8 cellular contexts compared by ENCODE assay signal in the genomic region with DNA sequence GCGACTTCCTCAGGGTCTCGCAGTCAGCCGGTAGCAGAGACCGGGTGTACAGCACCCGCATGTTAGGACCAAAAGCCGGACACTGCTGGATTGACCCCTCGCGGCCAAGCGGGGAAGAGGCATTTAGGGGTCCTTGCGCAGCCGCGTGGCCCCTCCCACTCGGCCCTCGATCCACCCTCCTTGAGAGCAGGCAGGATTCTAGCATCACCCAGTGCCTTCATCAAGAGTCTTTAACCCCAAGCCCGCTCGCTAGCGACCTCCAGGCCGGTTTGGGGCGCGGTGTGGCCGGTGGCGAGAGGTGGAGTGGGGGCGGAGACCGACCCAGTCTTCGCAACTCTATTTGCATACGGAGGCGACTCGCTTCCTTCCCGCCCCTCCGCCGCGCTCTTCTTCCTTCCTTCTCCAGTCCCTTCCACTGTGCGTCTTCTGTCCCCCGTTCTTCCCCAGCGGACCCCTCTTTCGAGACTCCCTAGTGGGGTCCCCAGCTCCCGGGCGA. TPM values are rescaled to one million over a fixed set of nuclear protein-coding genes. Genes with fewer than 3 reads are reported as not detected.
DNase-seq lines count a peak whose midpoint lies in the region; ATAC-seq and TF ChIP-seq lines count a peak whose summit lies in the region.

A gene with protein sequence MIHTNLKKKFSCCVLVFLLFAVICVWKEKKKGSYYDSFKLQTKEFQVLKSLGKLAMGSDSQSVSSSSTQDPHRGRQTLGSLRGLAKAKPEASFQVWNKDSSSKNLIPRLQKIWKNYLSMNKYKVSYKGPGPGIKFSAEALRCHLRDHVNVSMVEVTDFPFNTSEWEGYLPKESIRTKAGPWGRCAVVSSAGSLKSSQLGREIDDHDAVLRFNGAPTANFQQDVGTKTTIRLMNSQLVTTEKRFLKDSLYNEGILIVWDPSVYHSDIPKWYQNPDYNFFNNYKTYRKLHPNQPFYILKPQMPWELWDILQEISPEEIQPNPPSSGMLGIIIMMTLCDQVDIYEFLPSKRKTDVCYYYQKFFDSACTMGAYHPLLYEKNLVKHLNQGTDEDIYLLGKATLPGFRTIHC (plus strand): TSS at position 384 of the 496 bp plus-strand sequence. CDS start 112,178 bp downstream, outside the sequence.

- H3K27ac ChIP-seq in SU-DHL-6 (ENCODE audit: low read depth, low read length) (peak within 1 kb of the TSS; percentile 57), urinary bladder (ENCODE audit: low read depth) (peak within 1 kb of the TSS; percentile 28)

- H3K9me3 ChIP-seq in SU-DHL-6 (ENCODE audit: insufficient read depth, low read length), result no peaks in the 10 kb centered on the region
- H3K9me3 ChIP-seq in adipocyte (ENCODE audit: control insufficient read depth, low read length), result no peaks in the 10 kb centered on the region

- no peaks in the 10 kb centered on the region for H3K9me2 ChIP-seq in SU-DHL-6 (replicated peaks; ENCODE audit: insufficient read depth, low read length)

- peak; percentile 75 for ATAC-seq in GM19395 (IDR thresholded peaks at IDR 0.05; ENCODE audit: unreplicated experiment)
- ATAC-seq in left cardiac atrium, result peak; percentile 49 to 80

- peak; percentile 31 for TF ChIP-seq CTCF in SU-DHL-6 (IDR thresholded peaks at IDR 0.05; ENCODE audit: insufficient read depth, low read length, poor library complexity, severe bottlenecking)

- peaks cover 12% of the 10 kb centered on the region for H3K36me3 ChIP-seq in SU-DHL-6 (ENCODE audit: low read length)
- no peaks in the 10 kb centered on the region for H3K36me3 ChIP-seq in adipocyte (ENCODE audit: control insufficient read depth, insufficient read depth, low read length, severe bottlenecking)
- H3K36me3 ChIP-seq in urinary bladder (ENCODE audit: insufficient read depth), result no peaks in the 10 kb centered on the region

- H3K4me2 ChIP-seq in SU-DHL-6 (ENCODE audit: low read depth, low read length, poor library complexity, severe bottlenecking), result peak within 1 kb of the TSS; percentile 81

- 1% methylated on average over 38 of the region's 38 CpGs for WGBS in urinary bladder

- H3K9ac ChIP-seq in SU-DHL-6 (ENCODE audit: low read length), result peak within 1 kb of the TSS; percentile 82
- H3K9ac ChIP-seq in adipocyte (ENCODE audit: low read length), result no peak within 1 kb of the TSS

- no peaks in the 10 kb centered on the region for H3F3A ChIP-seq in SU-DHL-6 (ENCODE audit: insufficient read depth)

- DNase-seq in C1 segment of cervical spinal cord (lab: John Stamatoyannopoulos, UW) (peak in 10 of 14 donors; percentile 7 to 80 (median 56)), HK-2 (ENCODE audit: unreplicated experiment) (peak; percentile 64), adipocyte (ENCODE audit: low read depth) (peak; percentile 50), left cardiac atrium (peak; percentile 90), posterior vena cava (ENCODE audit: low spot score) (peak; percentile 90)

- H3K27me3 ChIP-seq in SU-DHL-6 (ENCODE audit: low read length), result no peaks in the 10 kb centered on the region
- peaks cover 46% of the 10 kb centered on the region for H3K27me3 ChIP-seq in adipocyte (replicated peaks; ENCODE audit: control insufficient read depth, insufficient read depth, low read length)

- peak within 1 kb of the TSS; percentile 83 for H2AFZ ChIP-seq in SU-DHL-6 (ENCODE audit: low read depth, low read length, severe bottlenecking)

- H3K4me1 ChIP-seq in adipocyte (ENCODE audit: control insufficient read depth, insufficient read depth, low read length) (peaks cover 14% of the 10 kb centered on the region), urinary bladder (ENCODE audit: insufficient read depth) (peaks cover 1% of the 10 kb centered on the region)

- H3K4me3 ChIP-seq in SU-DHL-6 (ENCODE audit: insufficient read depth, low read length, poor library complexity, severe bottlenecking) (peak within 1 kb of the TSS; percentile 81), adipocyte (ENCODE audit: low read length) (peak within 1 kb of the TSS; percentile 81), urinary bladder (ENCODE audit: low read depth, low read length) (peak within 1 kb of the TSS; percentile 75)

- H3K79me2 ChIP-seq in SU-DHL-6 (ENCODE audit: insufficient read depth, low read length), result peaks cover 46% of the 10 kb centered on the region

- intact Hi-C loops in left cardiac atrium (cut with DNase I), result loop anchor here in 1 of 2 donors (5.0 to 10.0 kb wide), 3 partner anchors 47 to 175 kb away; no protein-coding TSS in a partner anchor
- intact Hi-C loops in posterior vena cava (cut with DNase I), result loop anchor here in 1 of 2 donors (5.0 kb wide), 1 partner anchor 42 kb away; no protein-coding TSS in a partner anchor

- no peaks in the 10 kb centered on the region for H4K20me1 ChIP-seq in SU-DHL-6 (ENCODE audit: low read depth, low read length)

RNA-seq across cellular contexts. Expression of the gene that starts here (rescaled TPM):
- total RNA-seq in left cardiac atrium (10 to 100 TPM; 46.6 to 67.1 TPM), posterior vena cava (10 to 100 TPM; 41.9 to 53.3 TPM), urinary bladder (27.1 TPM)
- 19.9 TPM for polyA plus RNA-seq in urinary bladder

Comparison
In these comparisons a context has a peak if more than half of its experiments do, and no peak if none do; other contexts are left out.
1. Peak in every context shown above with its lines: DNase-seq, ATAC-seq, H3K4me3 ChIP-seq and H3K27ac ChIP-seq.